ENCODE assay signal across 7 cellular contexts in the genomic region with DNA sequence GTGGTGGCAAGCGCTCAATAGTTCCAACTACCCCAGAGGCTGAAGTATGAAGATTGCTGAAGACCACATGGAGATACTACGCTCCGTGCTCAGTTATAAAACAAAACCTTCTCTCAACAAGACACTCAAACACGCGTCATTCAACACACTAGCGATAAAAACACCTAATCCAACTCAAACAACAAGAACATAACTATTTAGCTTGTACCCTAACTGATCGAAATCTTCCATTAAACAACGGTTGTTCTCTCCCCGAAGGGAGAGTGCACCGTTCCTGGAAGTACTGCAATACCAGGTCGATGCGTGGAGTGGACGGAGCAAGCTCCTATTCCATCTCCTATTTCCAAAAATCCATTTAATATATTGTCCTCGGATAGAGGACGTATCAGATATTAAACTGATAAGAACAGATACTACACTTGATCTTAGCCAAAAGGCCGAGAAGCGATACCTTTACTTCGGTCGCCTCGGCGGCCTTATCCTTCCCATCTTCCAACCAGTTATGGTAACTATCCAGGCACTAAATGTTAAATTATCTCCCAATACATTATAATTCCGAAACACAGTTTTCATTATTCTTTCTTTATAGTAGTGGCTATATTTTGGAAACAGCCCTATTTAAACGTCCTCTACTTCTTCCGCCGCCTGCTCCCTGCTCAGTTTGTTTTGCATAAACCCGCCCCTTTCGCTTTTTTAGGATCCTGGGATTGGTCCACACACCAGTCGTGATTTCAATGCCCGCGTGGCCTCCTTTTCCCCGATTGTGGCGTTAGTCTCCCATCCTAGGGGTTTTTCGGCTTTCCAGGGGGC. TPM values are rescaled to one million over a fixed set of nuclear protein-coding genes. Genes with fewer than 3 reads are reported as not detected.
A peak's percentile ranks its signal among the peaks of the same experiment; 100 is the strongest.
DNase-seq lines count a peak whose midpoint lies in the region; ATAC-seq, FAIRE-seq and TF ChIP-seq lines count a peak whose summit lies in the region.

No MANE protein-coding gene starts in this region.

- H3K9me3 Mint-ChIP-seq in astrocyte (ENCODE audit: unreplicated experiment): no peaks in the 10 kb centered on the region

- no peak for TF ChIP-seq CTCF in astrocyte (IDR thresholded peaks at IDR 0.05; ENCODE audit: insufficient read depth, low read depth, low read length)
- TF ChIP-seq CTCF in hepatocyte (IDR thresholded peaks at IDR 0.05; ENCODE audit: poor library complexity): no peak

- FAIRE-seq in astrocyte (lab: Jason Lieb, UNC): peak; percentile 100

- peaks cover 7% of the 10 kb centered on the region for H3K36me3 Mint-ChIP-seq in T-helper 17 cell (ENCODE audit: low read depth)
- H3K36me3 Mint-ChIP-seq in astrocyte (ENCODE audit: low read depth, unreplicated experiment): peaks cover under 1% of the 10 kb centered on the region

- H4K20me1 ChIP-seq in astrocyte (ENCODE audit: insufficient read depth, low read length) (no peaks in the 10 kb centered on the region), hepatocyte (ENCODE audit: insufficient read depth, poor library complexity, severe bottlenecking) (no peaks in the 10 kb centered on the region)

- H3K4me2 ChIP-seq in astrocyte (ENCODE audit: low read length): peak overlapping the region; percentile 86
- peak overlapping the region; percentile 82 for H3K4me2 ChIP-seq in hepatocyte

- no peaks in the 10 kb centered on the region for H3K27me3 Mint-ChIP-seq in T-helper 17 cell
- no peaks in the 10 kb centered on the region for H3K27me3 Mint-ChIP-seq in astrocyte (ENCODE audit: low read depth, unreplicated experiment)

- no peak overlapping the region for H3K4me3 Mint-ChIP-seq in T-helper 17 cell
- no peak overlapping the region for H3K4me3 Mint-ChIP-seq in astrocyte (ENCODE audit: unreplicated experiment)

- H2AFZ ChIP-seq in astrocyte (ENCODE audit: low read depth, low read length) (peak overlapping the region; percentile 96), hepatocyte (peak overlapping the region; percentile 56)

- under 1% methylated on average over 33 of the region's 33 CpGs for WGBS in hepatocyte (ENCODE audit: low lambda C conversion rate, missing lambda C conversion rate)

- no peaks in the 10 kb centered on the region for H3K9me2 ChIP-seq in hepatocyte (replicated peaks; ENCODE audit: insufficient read depth)

- H3K9me3 ChIP-seq in T-helper 17 cell (ENCODE audit: control insufficient read depth, low read length, poor library complexity, severe bottlenecking) (no peaks in the 10 kb centered on the region), astrocyte (ENCODE audit: insufficient read depth, low read depth, low read length) (no peaks in the 10 kb centered on the region), hepatocyte (ENCODE audit: low read depth) (no peaks in the 10 kb centered on the region)

- peak; percentile 99 for DNase-seq in NCI-H146 treated with DMSO at 0.1 percent for 48 hours (lab: John Stamatoyannopoulos, UW; ENCODE audit: unreplicated experiment)
- peak; percentile 64 to 73 (median 72) for DNase-seq in T-helper 17 cell
- DNase-seq in astrocyte (ENCODE audit: low read depth): peak; percentile 100
- peak; percentile 93 for DNase-seq in hepatocyte (ENCODE audit: low spot score)
- peak; percentile 100 for DNase-seq in renal cortical epithelial cell (ENCODE audit: low read depth)

- H3K4me3 ChIP-seq in astrocyte (ENCODE audit: insufficient read depth, low read depth, low read length) (peak overlapping the region; percentile 53), hepatocyte (peak overlapping the region; percentile 4)

- H3K4me1 Mint-ChIP-seq in T-helper 17 cell (peaks cover 23% of the 10 kb centered on the region), astrocyte (ENCODE audit: low read depth, unreplicated experiment) (peaks cover 12% of the 10 kb centered on the region)

- peak; percentile 46 for ATAC-seq in GM18499 (IDR thresholded peaks at IDR 0.05; ENCODE audit: insufficient read depth, unreplicated experiment)
- ATAC-seq in HG02870 (IDR thresholded peaks at IDR 0.05; ENCODE audit: unreplicated experiment): peak; percentile 64
- peak; percentile 54 for ATAC-seq in T-helper 17 cell

- H3K36me3 ChIP-seq in astrocyte (ENCODE audit: insufficient read depth, low read length) (no peaks in the 10 kb centered on the region), hepatocyte (replicated peaks; ENCODE audit: insufficient read depth, low read depth) (no peaks in the 10 kb centered on the region)

- H3K27me3 ChIP-seq in astrocyte (ENCODE audit: insufficient read depth, low read length) (no peaks in the 10 kb centered on the region), hepatocyte (no peaks in the 10 kb centered on the region)

- peak overlapping the region; percentile 88 for H3K9ac ChIP-seq in astrocyte (ENCODE audit: low read length)

- H3K27ac Mint-ChIP-seq in T-helper 17 cell (no peak overlapping the region), astrocyte (ENCODE audit: unreplicated experiment) (no peak overlapping the region)

- H3K79me2 ChIP-seq in astrocyte (ENCODE audit: insufficient read depth, low read length): peaks cover 29% of the 10 kb centered on the region
- peaks cover 24% of the 10 kb centered on the region for H3K79me2 ChIP-seq in hepatocyte

- peaks cover 15% of the 10 kb centered on the region for H3K4me1 ChIP-seq in astrocyte (ENCODE audit: insufficient read depth, low read length)
- peaks cover 9% of the 10 kb centered on the region for H3K4me1 ChIP-seq in hepatocyte (ENCODE audit: insufficient read depth)

- peak overlapping the region; percentile 99 for H3K27ac ChIP-seq in astrocyte (ENCODE audit: low read depth, low read length)
- H3K27ac ChIP-seq in hepatocyte: peak overlapping the region; percentile 97

RNA-seq across cellular contexts. Expression of a gene that starts 2.2 kb away (rescaled TPM):
- total RNA-seq in T-helper 17 cell (100 to 1,000 TPM; 146 to 163 TPM), astrocyte (46.8 and 53.5 TPM in 2 replicates), hepatocyte (28.0 and 30.9 TPM in 2 replicates), renal cortical epithelial cell (42.8 and 59.9 TPM in 2 replicates)
- polyA plus RNA-seq in hepatocyte: 28.9 and 34.1 TPM in 2 replicates

RNA-seq across cellular contexts. Expression of a gene that starts 8.9 kb away (rescaled TPM):
- total RNA-seq in T-helper 17 cell (not detected), astrocyte (not detected in 2 replicates), hepatocyte (not detected in 2 replicates), renal cortical epithelial cell (not detected in 2 replicates)
- polyA plus RNA-seq in hepatocyte: 1.8 and 3.5 TPM in 2 replicates

RNA-seq across cellular contexts. Expression of a gene that starts 9.7 kb away (rescaled TPM):
- total RNA-seq in T-helper 17 cell (100 to 1,000 TPM; 103 to 119 TPM), astrocyte (44.2 and 45.7 TPM in 2 replicates), hepatocyte (35.4 and 37.3 TPM in 2 replicates), renal cortical epithelial cell (23.1 and 38.8 TPM in 2 replicates)
- 49.7 and 50.4 TPM in 2 replicates for polyA plus RNA-seq in hepatocyte

RNA-seq across cellular contexts. Expression of a gene that starts 36.3 kb away (rescaled TPM):
- 100 to 1,000 TPM; 271 to 305 TPM for total RNA-seq in T-helper 17 cell
- 51.4 and 55.9 TPM in 2 replicates for total RNA-seq in astrocyte
- 37.2 and 37.6 TPM in 2 replicates for total RNA-seq in hepatocyte
- 71.9 and 91.4 TPM in 2 replicates for polyA plus RNA-seq in hepatocyte
- total RNA-seq in renal cortical epithelial cell: 7.6 and 50.3 TPM in 2 replicates

RNA-seq across cellular contexts. Expression of a gene that starts 39.1 kb away (rescaled TPM):
- total RNA-seq in T-helper 17 cell (100 to 1,000 TPM; 233 to 240 TPM), astrocyte (588 and 592 TPM in 2 replicates), hepatocyte (335 and 573 TPM in 2 replicates), renal cortical epithelial cell (95.0 and 163 TPM in 2 replicates)
- 456 and 476 TPM in 2 replicates for polyA plus RNA-seq in hepatocyte

Comparison
In these comparisons a context has a peak if more than half of its experiments do, and no peak if none do; other contexts are left out.
1. Peak in every context shown above with its lines: DNase-seq, ATAC-seq, H3K4me3 ChIP-seq and H3K27ac ChIP-seq.